ENCODE assay signal across 1 cellular context in genomic region chr11:122681070-122681469, GRCh38.
TF ChIP-seq lines count a peak whose summit lies in the region.

No MANE protein-coding gene starts in this region.

TF ChIP-seq in IMR-90, 13 proteins besides CTCF, POLR2A, EP300 and RAD21:
- TF ChIP-seq ELK1 (IDR thresholded peaks at IDR 0.05; ENCODE audit: borderline replicate concordance, low read depth, low read length) = no peak
- no peak for TF ChIP-seq CEBPB (IDR thresholded peaks at IDR 0.05; ENCODE audit: low read depth, low read length)
- TF ChIP-seq RFX5 (IDR thresholded peaks at IDR 0.05; ENCODE audit: low read depth, low read length) = no peak
- no peak for TF ChIP-seq SMC3 (IDR thresholded peaks at IDR 0.05; ENCODE audit: low read depth, low read length)
- no peak for TF ChIP-seq MAZ (IDR thresholded peaks at IDR 0.05; ENCODE audit: borderline replicate concordance, low read depth, low read length)
- TF ChIP-seq CHD1 (IDR thresholded peaks at IDR 0.05; ENCODE audit: low read depth, low read length) = no peak
- no peak for TF ChIP-seq NFE2L2 (IDR thresholded peaks at IDR 0.05; ENCODE audit: low read depth, low read length)
- no peak for TF ChIP-seq USF2 (IDR thresholded peaks at IDR 0.05; ENCODE audit: low read depth, low read length)
- TF ChIP-seq MAFK (IDR thresholded peaks at IDR 0.05; ENCODE audit: low read depth, low read length) = no peak
- no peak for TF ChIP-seq BHLHE40 (IDR thresholded peaks at IDR 0.05; ENCODE audit: low read depth, low read length)
- no peak for TF ChIP-seq MXI1 (IDR thresholded peaks at IDR 0.05; ENCODE audit: borderline replicate concordance, low read depth, low read length)
- no peak for TF ChIP-seq RCOR1 (IDR thresholded peaks at IDR 0.05; ENCODE audit: insufficient replicate concordance, low read length)
- no peak for TF ChIP-seq FOS (IDR thresholded peaks at IDR 0.05; ENCODE audit: low read depth, low read length)
TF ChIP-seq in IMR-90: peak in this region for 0.
